Comparison of ENCODE assay signal across 14 cellular contexts in genomic region chr3:9468460-9468859, GRCh38.
A peak's percentile ranks its signal among the peaks of the same experiment; 100 is the strongest.
DNase-seq lines count a peak whose midpoint lies in the region; ATAC-seq lines count a peak whose summit lies in the region.
"Had no signal": no experiment of that assay in that cellular context is flagged by ENCODE, and none has a peak within 500 bp of the region (broad histone marks: within the 10 kb centered on the region; RNA-seq: fewer than 3 reads in every experiment).

No MANE protein-coding gene starts in this region.

- peaks cover 23% of the 10 kb centered on the region for H3K4me1 Mint-ChIP-seq in T-helper 2 cell treated with Interferon-gamma antibody and Interleukin-4, amounts not matched to agents 5 μg/mL and 100 μg/mL, for 36 hours (ENCODE audit: low read depth)
- peaks cover 8 to 13% of the 10 kb centered on the region in 2 donors for H3K4me1 Mint-ChIP-seq in effector memory CD8-positive, alpha-beta T cell (ENCODE audit: low read depth in 2 of 2)

- no peaks in the 10 kb centered on the region for H3K27me3 Mint-ChIP-seq in T-helper 2 cell treated with Interferon-gamma antibody and Interleukin-4, amounts not matched to agents 5 μg/mL and 100 μg/mL, for 36 hours (ENCODE audit: low read depth)
- H3K27me3 Mint-ChIP-seq in effector memory CD8-positive, alpha-beta T cell, result no peaks in the 10 kb centered on the region

- peak overlapping the region; percentile 56 for H3K27ac Mint-ChIP-seq in T-helper 2 cell treated with Interferon-gamma antibody and Interleukin-4, amounts not matched to agents 5 μg/mL and 100 μg/mL, for 36 hours
- H3K27ac Mint-ChIP-seq in effector memory CD8-positive, alpha-beta T cell, result peak overlapping the region; percentile 1 to 76

- H3K36me3 Mint-ChIP-seq in T-helper 2 cell treated with Interferon-gamma antibody and Interleukin-4, amounts not matched to agents 5 μg/mL and 100 μg/mL, for 36 hours (ENCODE audit: low read depth), result peaks cover 68% of the 10 kb centered on the region
- peaks cover 82% of the 10 kb centered on the region for H3K36me3 Mint-ChIP-seq in effector memory CD8-positive, alpha-beta T cell (ENCODE audit: insufficient read depth)

- DNase-seq in activated naive CD4-positive, alpha-beta T cell treated with Interleukin-2 at 50 U/mL for 16 hours, result peak; percentile 7
- no peak for DNase-seq in activated naive CD4-positive, alpha-beta T cell (lab: John Stamatoyannopoulos, UW)
- peak; percentile 57 for DNase-seq in T-helper 2 cell treated with Interferon-gamma antibody and Interleukin-4, amounts not matched to agents 5 μg/mL and 100 μg/mL, for 36 hours (ENCODE audit: low spot score)
- no peak for DNase-seq in effector memory CD8-positive, alpha-beta T cell
- peak; percentile 56 for DNase-seq in stimulated activated CD8-positive, alpha-beta memory T cell treated with anti-CD3 and anti-CD28 coated beads, Interleukin-4, amount 100 ng/mL, for 48 hours
- DNase-seq in sciatic nerve (ENCODE audit: low spot score) (no peak), HUDEP-2 (lab: John Stamatoyannopoulos, UW; ENCODE audit: unreplicated experiment in 76 of 76) (no peak), NCI-H69 (lab: John Stamatoyannopoulos, UW) (no peak)
- DNase-seq: DND-41, Kasumi-1, NCI-H187, NCI-H748 treated with DMSO at 0.1 percent for 48 hours, occipital lobe, Right ventricle myocardium superior had no signal

- no peaks in the 10 kb centered on the region for H3K9me3 Mint-ChIP-seq in T-helper 2 cell treated with Interferon-gamma antibody and Interleukin-4, amounts not matched to agents 5 μg/mL and 100 μg/mL, for 36 hours
- H3K9me3 Mint-ChIP-seq in effector memory CD8-positive, alpha-beta T cell, result no peaks in the 10 kb centered on the region

- intact Hi-C loops in sciatic nerve (cut with DNase I), result no loop called here

- H3K4me3 Mint-ChIP-seq in T-helper 2 cell treated with Interferon-gamma antibody and Interleukin-4, amounts not matched to agents 5 μg/mL and 100 μg/mL, for 36 hours, result no peak overlapping the region
- no peak overlapping the region for H3K4me3 Mint-ChIP-seq in effector memory CD8-positive, alpha-beta T cell

- ATAC-seq in effector memory CD8-positive, alpha-beta T cell (replicated peaks), result no peak
- no peak for ATAC-seq in sciatic nerve

Comparison
In these comparisons a context has a peak if more than half of its experiments do, and no peak if none do; other contexts are left out.
1. DNase-seq: peak in activated naive CD4-positive, alpha-beta T cell treated with Interleukin-2 at 50 U/mL for 16 hours (single experiment), T-helper 2 cell treated with Interferon-gamma antibody and Interleukin-4, amounts not matched to agents 5 μg/mL and 100 μg/mL, for 36 hours (single experiment) and stimulated activated CD8-positive, alpha-beta memory T cell treated with anti-CD3 and anti-CD28 coated beads, Interleukin-4, amount 100 ng/mL, for 48 hours (single experiment); none in activated naive CD4-positive, alpha-beta T cell (0 of 4), effector memory CD8-positive, alpha-beta T cell (0 of 3), sciatic nerve (single experiment), HUDEP-2 (0 of 76) and NCI-H69 (single experiment).